Comparison of ENCODE assay signal across 18 cellular contexts in the genomic region with DNA sequence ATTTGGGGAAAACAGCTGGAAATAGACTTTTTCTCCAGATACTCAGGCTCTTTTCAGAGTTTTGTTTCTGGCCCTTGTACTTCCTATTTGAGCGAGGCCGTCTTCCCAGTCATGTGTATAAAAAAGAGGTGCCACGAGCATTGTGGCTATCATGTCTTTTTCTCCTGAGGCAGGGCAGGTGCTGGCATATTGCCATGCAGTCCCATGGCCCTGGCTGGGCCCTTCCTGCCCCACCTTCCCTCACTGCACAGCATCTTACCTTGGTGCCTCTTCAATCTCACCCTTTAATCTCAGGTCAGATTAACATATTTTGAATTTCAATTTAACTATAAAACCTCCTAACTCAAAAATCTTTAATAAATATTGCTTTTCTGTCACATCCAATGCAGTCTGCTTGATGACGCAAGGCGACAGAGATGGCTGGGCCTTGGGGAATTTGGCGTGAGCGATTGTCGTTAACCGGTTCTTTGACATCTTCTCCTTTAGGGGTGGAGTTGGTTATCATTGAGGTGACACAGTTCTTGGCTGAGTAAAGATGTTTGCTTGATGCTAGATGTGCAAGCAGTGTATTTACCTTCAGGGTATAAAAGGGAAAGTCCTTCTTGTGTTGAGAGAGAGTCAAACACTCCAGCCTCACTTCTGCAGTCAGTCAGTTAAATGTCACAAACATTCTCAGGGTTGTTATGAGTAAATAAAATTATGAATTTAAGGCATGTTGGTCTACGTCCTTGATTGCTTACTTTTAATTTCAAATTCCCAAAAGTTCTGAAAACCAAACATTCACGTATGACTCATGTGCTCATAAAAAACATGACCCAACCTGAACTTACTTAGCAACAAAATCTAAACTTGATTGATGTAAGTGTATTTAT.
DNase-seq lines count a peak whose midpoint lies in the region; ATAC-seq, FAIRE-seq and TF ChIP-seq lines count a peak whose summit lies in the region.
"Had no signal": no experiment of that assay in that cellular context is flagged by ENCODE, and none has a peak within 500 bp of the region (broad histone marks: within the 10 kb centered on the region; RNA-seq: fewer than 3 reads in every experiment).

No MANE protein-coding gene starts in this region.

- dilution Hi-C loops in endothelial cell of umbilical vein (cut with MboI; ENCODE audit: extremely low pct_ligation_motif_present, low sequenced_read_pairs), result no loop called here

- H3K27me3 ChIP-seq in endothelial cell of umbilical vein (ENCODE audit: control insufficient read depth in 2 of 2, insufficient read depth in 2 of 2, low read length in 2 of 2) (no peaks in the 10 kb centered on the region), H7 (ENCODE audit: control insufficient read depth, insufficient read depth, low read length) (no peaks in the 10 kb centered on the region)

- H2AFZ ChIP-seq in endothelial cell of umbilical vein (ENCODE audit: low read depth, low read length), result no peak overlapping the region

- no peak overlapping the region for H3K4me2 ChIP-seq in endothelial cell of umbilical vein (ENCODE audit: insufficient read depth, low read length)

- TF ChIP-seq CTCF in Calu3 (IDR thresholded peaks at IDR 0.05; ENCODE audit: unreplicated experiment) (no peak), endothelial cell of umbilical vein (IDR thresholded peaks at IDR 0.05; ENCODE audit: extremely low read depth in 1 of 2, insufficient read depth in 1 of 2, low read depth in 1 of 2, low read length in 2 of 2) (no peak), omental fat pad (IDR thresholded peaks at IDR 0.05) (no peak)

- H3K4me1 ChIP-seq in endothelial cell of umbilical vein (ENCODE audit: control insufficient read depth, extremely low read depth, insufficient read depth, low read length), result peaks cover 24% of the 10 kb centered on the region

- H3K9me3 ChIP-seq in endothelial cell of umbilical vein (replicated peaks; ENCODE audit: control insufficient read depth, insufficient read depth, low read length), result no peaks in the 10 kb centered on the region

- H3K36me3 Mint-ChIP-seq in Calu3 (ENCODE audit: insufficient read depth, unreplicated experiment), result peaks cover 12% of the 10 kb centered on the region
- H3K36me3 Mint-ChIP-seq: CD4-positive, CD25-positive, alpha-beta regulatory T cell; natural killer cell had no signal

- DNase-seq in Calu3 (no peak), NCI-H345 (lab: John Stamatoyannopoulos, UW) (peak; percentile 55), endothelial cell of umbilical vein (ENCODE audit: low read depth, low spot score) (peak; percentile 65), omental fat pad (ENCODE audit: low spot score) (no peak), activated gamma-delta T cell (lab: John Stamatoyannopoulos, UW) (no peak), NCI-H226 (no peak), H7 (no peak)
- DNase-seq: activated CD4-positive, CD25-positive, alpha-beta regulatory T cell treated with anti-CD3 and anti-CD28 coated beads, Interleukin-2, amount 50 U/mL, for 72 hours; amniotic stem cell; CD4-positive, CD25-positive, alpha-beta regulatory T cell; GDM1; head of caudate nucleus; natural killer cell; right cardiac atrium; stimulated activated naive CD4-positive, alpha-beta T cell; T-helper 1 cell had no signal

- no peak for FAIRE-seq in endothelial cell of umbilical vein (lab: Jason Lieb, UNC)
- FAIRE-seq: H1 had no signal

- BruUV-seq in Calu3 (replicated peaks; lab: Mats Ljungman, UMichigan) (no TSS peak), endothelial cell of umbilical vein (replicated peaks; lab: Mats Ljungman, UMichigan) (no TSS peak)

- H3K36me3 ChIP-seq in endothelial cell of umbilical vein (ENCODE audit: control insufficient read depth in 2 of 2, extremely low read depth in 1 of 2, insufficient read depth in 2 of 2, low read length in 2 of 2) (no peaks in the 10 kb centered on the region), H7 (replicated peaks; ENCODE audit: control insufficient read depth, insufficient read depth, low read length) (no peaks in the 10 kb centered on the region)

- H3K9me1 ChIP-seq in endothelial cell of umbilical vein (replicated peaks; ENCODE audit: control insufficient read depth, extremely low read depth, insufficient read depth, low read length), result no peaks in the 10 kb centered on the region

- ATAC-seq in omental fat pad (ENCODE audit: low FRiP score), result peak; percentile 37
- no peak for ATAC-seq in activated CD4-positive, CD25-positive, alpha-beta regulatory T cell treated with anti-CD3 and anti-CD28 coated beads, Interleukin-2, amount 50 U/mL, for 24 hours
- ATAC-seq: natural killer cell, right cardiac atrium had no signal

- H3K4me3 ChIP-seq in endothelial cell of umbilical vein (replicated peaks in 1 of 3; ENCODE audit: insufficient read depth in 1 of 3, low read depth in 1 of 3, low read length in 3 of 3), result no peak overlapping the region
- H3K4me3 ChIP-seq in H7 (ENCODE audit: insufficient read depth, low read depth, low read length), result no peak overlapping the region

- H4K20me1 ChIP-seq in endothelial cell of umbilical vein (replicated peaks; ENCODE audit: control insufficient read depth, extremely low read depth, insufficient read depth, low read length), result no peaks in the 10 kb centered on the region

- peak overlapping the region; percentile 44 for H3K27ac Mint-ChIP-seq in Calu3 (ENCODE audit: unreplicated experiment)
- H3K27ac Mint-ChIP-seq: natural killer cell had no signal

- CTCF ChIA-PET in Calu3 (lab: Charles Lee), result no interaction called here
- CTCF ChIA-PET in endothelial cell of umbilical vein (lab: Charles Lee), result no interaction called here

- no peak overlapping the region for H3K9ac ChIP-seq in endothelial cell of umbilical vein (replicated peaks; ENCODE audit: extremely low read depth, insufficient read depth, low read length)

- H3K27me3 Mint-ChIP-seq in Calu3 (ENCODE audit: unreplicated experiment), result no peaks in the 10 kb centered on the region

- no peaks in the 10 kb centered on the region for H3K9me3 Mint-ChIP-seq in Calu3 (ENCODE audit: low read depth, unreplicated experiment)
- H3K9me3 Mint-ChIP-seq: CD4-positive, CD25-positive, alpha-beta regulatory T cell; natural killer cell had no signal

- no peaks in the 10 kb centered on the region for H3K79me2 ChIP-seq in endothelial cell of umbilical vein (ENCODE audit: control insufficient read depth, insufficient read depth, low read length)

- no peak for TF ChIP-seq POLR2A in endothelial cell of umbilical vein (IDR thresholded peaks at IDR 0.05; ENCODE audit: low read depth, low read length)

- H3K27ac ChIP-seq in endothelial cell of umbilical vein (ENCODE audit: insufficient read depth, low read depth, low read length), result no peak overlapping the region

- POLR2A ChIA-PET in endothelial cell of umbilical vein (lab: Charles Lee), result no interaction called here

- peaks cover 29% of the 10 kb centered on the region for H3K4me1 Mint-ChIP-seq in Calu3 (ENCODE audit: low read depth, unreplicated experiment)

- H3K4me3 Mint-ChIP-seq in Calu3 (ENCODE audit: low read depth, unreplicated experiment), result no peak overlapping the region
- H3K4me3 Mint-ChIP-seq: CD4-positive, CD25-positive, alpha-beta regulatory T cell; natural killer cell had no signal

- intact Hi-C loops in Calu3 (cut with micrococcal nuclease; ENCODE audit: unreplicated experiment), result loop anchor here (5.0 kb wide), 1 partner anchor 33 kb away; no protein-coding TSS in a partner anchor
- intact Hi-C loops in endothelial cell of umbilical vein (cut with micrococcal nuclease), result loop anchor here (5.0 kb wide), 2 partner anchors 428 to 1208 kb away; no protein-coding TSS in a partner anchor

TF ChIP-seq in endothelial cell of umbilical vein, 7 proteins besides CTCF, POLR2A, EP300 and RAD21:
- TF ChIP-seq, protein P1, sequence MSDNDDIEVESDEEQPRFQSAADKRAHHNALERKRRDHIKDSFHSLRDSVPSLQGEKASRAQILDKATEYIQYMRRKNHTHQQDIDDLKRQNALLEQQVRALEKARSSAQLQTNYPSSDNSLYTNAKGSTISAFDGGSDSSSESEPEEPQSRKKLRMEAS (IDR thresholded peaks at IDR 0.05; ENCODE audit: insufficient read depth, insufficient read length), result no peak
- peak; percentile 12 for TF ChIP-seq JUN (IDR thresholded peaks at IDR 0.05; ENCODE audit: borderline replicate concordance, insufficient read depth, insufficient read length, low read depth)
- TF ChIP-seq GATA2 (IDR thresholded peaks at IDR 0.05; ENCODE audit: insufficient read depth, insufficient read length, low read depth, low read length), result no peak
- no peak for TF ChIP-seq MYC (IDR thresholded peaks at IDR 0.05; ENCODE audit: low read depth, low read length)
- no peak for TF ChIP-seq EZH2 (IDR thresholded peaks at IDR 0.05; ENCODE audit: borderline replicate concordance, low read depth, low read length, severe bottlenecking)

Comparison
In these comparisons a context has a peak if more than half of its experiments do, and no peak if none do; other contexts are left out.
1. DNase-seq: peak in NCI-H345 (single experiment) and endothelial cell of umbilical vein (single experiment); none in Calu3 (single experiment), omental fat pad (single experiment), activated gamma-delta T cell (single experiment), NCI-H226 (single experiment) and H7 (single experiment).